Comparison of ENCODE assay signal across 19 cellular contexts in the genomic region with DNA sequence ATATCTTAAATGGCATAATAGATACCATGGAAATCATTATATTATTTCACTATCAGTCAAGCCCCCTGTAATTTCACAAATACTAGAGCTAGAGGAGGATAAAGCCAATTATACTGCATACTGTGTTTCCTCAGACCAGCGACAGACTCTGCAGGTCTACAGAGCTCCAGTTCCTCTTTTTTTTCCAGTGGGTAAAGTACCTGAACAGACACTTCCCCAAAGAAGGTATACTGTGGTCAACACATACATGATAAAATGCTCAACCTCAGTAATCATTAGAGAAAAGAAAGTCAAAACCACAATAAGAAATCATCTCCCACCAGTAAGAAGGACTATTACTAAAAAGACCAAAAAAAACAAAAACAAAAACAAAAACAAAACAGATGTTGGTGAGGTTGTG. TPM values are rescaled to one million over a fixed set of nuclear protein-coding genes. Genes with fewer than 3 reads are reported as not detected.
DNase-seq lines count a peak whose midpoint lies in the region; ATAC-seq and TF ChIP-seq lines count a peak whose summit lies in the region.
"Had no signal": no experiment of that assay in that cellular context is flagged by ENCODE, and none has a peak within 500 bp of the region (broad histone marks: within the 10 kb centered on the region; RNA-seq: fewer than 3 reads in every experiment).

No MANE protein-coding gene starts in this region.

- ATAC-seq in GM18868 (IDR thresholded peaks at IDR 0.05; ENCODE audit: unreplicated experiment) (peak; percentile 95), GM21529 (IDR thresholded peaks at IDR 0.05; ENCODE audit: unreplicated experiment) (peak; percentile 80), HG03064 (IDR thresholded peaks at IDR 0.05; ENCODE audit: low read depth, unreplicated experiment) (peak; percentile 72), left lung (no peak)

- H3K4me3 ChIP-seq in left lung, result no peak overlapping the region
- H3K4me3 ChIP-seq: BLaER1, esophagus squamous epithelium, hepatocyte, left ventricle myocardium inferior, sigmoid colon had no signal

- no peak overlapping the region for H3K27ac ChIP-seq in left lung
- H3K27ac ChIP-seq: BLaER1, esophagus squamous epithelium, hepatocyte, left ventricle myocardium inferior, sigmoid colon, VCaP had no signal

- CTCF ChIA-PET in Calu3 (lab: Charles Lee), result no interaction called here

- peak; percentile 26 for DNase-seq in SKM-1 (lab: John Stamatoyannopoulos, UW; ENCODE audit: unreplicated experiment)
- no peak for DNase-seq in COR-L47 (lab: John Stamatoyannopoulos, UW)
- no peak for DNase-seq in left lung
- DNase-seq in Calu3, result no peak
- no peak for DNase-seq in NCI-H146 treated with DMSO at 0.1 percent for 48 hours (lab: John Stamatoyannopoulos, UW; ENCODE audit: unreplicated experiment)
- DNase-seq: activated naive CD8-positive, alpha-beta T cell treated with anti-CD3 and anti-CD28 coated beads, Interleukin-2, amount 10 ng/mL, durations not matched to agents 7 days and 5 days; esophagus squamous epithelium; left ventricle myocardium inferior; NCI-H1436; NCI-H774; sigmoid colon had no signal

- H3K4me1 Mint-ChIP-seq in Calu3 (ENCODE audit: low read depth, unreplicated experiment), result no peaks in the 10 kb centered on the region
- H3K4me1 Mint-ChIP-seq: activated naive CD8-positive, alpha-beta T cell treated with anti-CD3 and anti-CD28 coated beads, Interleukin-2, amount 10 ng/mL, durations not matched to agents 7 days and 5 days had no signal

- H3K9me3 Mint-ChIP-seq in Calu3 (ENCODE audit: low read depth, unreplicated experiment), result no peaks in the 10 kb centered on the region
- H3K9me3 Mint-ChIP-seq: activated naive CD8-positive, alpha-beta T cell treated with anti-CD3 and anti-CD28 coated beads, Interleukin-2, amount 10 ng/mL, durations not matched to agents 7 days and 5 days had no signal

- H3K27ac Mint-ChIP-seq in Calu3 (ENCODE audit: unreplicated experiment), result no peak overlapping the region
- H3K27ac Mint-ChIP-seq: activated naive CD8-positive, alpha-beta T cell treated with anti-CD3 and anti-CD28 coated beads, Interleukin-2, amount 10 ng/mL, durations not matched to agents 7 days and 5 days had no signal

- no peaks in the 10 kb centered on the region for H3K27me3 Mint-ChIP-seq in Calu3 (ENCODE audit: unreplicated experiment)
- H3K27me3 Mint-ChIP-seq: activated naive CD8-positive, alpha-beta T cell treated with anti-CD3 and anti-CD28 coated beads, Interleukin-2, amount 10 ng/mL, durations not matched to agents 7 days and 5 days had no signal

- no peaks in the 10 kb centered on the region for H3K9me3 ChIP-seq in left lung
- H3K9me3 ChIP-seq: BLaER1, esophagus squamous epithelium, left ventricle myocardium inferior, sigmoid colon had no signal

- H3K27me3 ChIP-seq in left lung, result no peaks in the 10 kb centered on the region
- H3K27me3 ChIP-seq: BLaER1, esophagus squamous epithelium, hepatocyte, sigmoid colon had no signal

- intact Hi-C loops in left lung (cut with DNase I) (no loop called here), Calu3 (cut with micrococcal nuclease; ENCODE audit: unreplicated experiment) (no loop called here)

- H3K36me3 ChIP-seq in left lung, result no peaks in the 10 kb centered on the region
- H3K36me3 ChIP-seq: BLaER1, esophagus squamous epithelium had no signal

- no peak overlapping the region for H3K4me3 Mint-ChIP-seq in Calu3 (ENCODE audit: low read depth, unreplicated experiment)
- H3K4me3 Mint-ChIP-seq: activated naive CD8-positive, alpha-beta T cell treated with anti-CD3 and anti-CD28 coated beads, Interleukin-2, amount 10 ng/mL, durations not matched to agents 7 days and 5 days had no signal

- no peaks in the 10 kb centered on the region for H3K4me1 ChIP-seq in left lung
- H3K4me1 ChIP-seq: BLaER1, esophagus squamous epithelium, left ventricle myocardium inferior, sigmoid colon had no signal

- TF ChIP-seq CTCF in left lung (IDR thresholded peaks at IDR 0.05) (no peak), Calu3 (IDR thresholded peaks at IDR 0.05; ENCODE audit: unreplicated experiment) (no peak)

- H3K36me3 Mint-ChIP-seq in Calu3 (ENCODE audit: insufficient read depth, unreplicated experiment), result no peaks in the 10 kb centered on the region
- H3K36me3 Mint-ChIP-seq: activated naive CD8-positive, alpha-beta T cell treated with anti-CD3 and anti-CD28 coated beads, Interleukin-2, amount 10 ng/mL, durations not matched to agents 7 days and 5 days had no signal

- BruUV-seq in Calu3 (replicated peaks; lab: Mats Ljungman, UMichigan), result no TSS peak

RNA-seq across cellular contexts. Expression of a gene that starts 44.6 kb away (rescaled TPM):
- total RNA-seq in left lung, result 10 to 100 TPM; 21.9 to 24.6 TPM
- not detected in 2 replicates for total RNA-seq in Calu3 (2022)
- total RNA-seq: activated naive CD8-positive, alpha-beta T cell treated with anti-CD3 and anti-CD28 coated beads, Interleukin-2, amount 10 ng/mL, durations not matched to agents 7 days and 5 days; Daoy; SK-MEL-5 had no signal

Comparison
In these comparisons a context has a peak if more than half of its experiments do, and no peak if none do; other contexts are left out.
1. RNA of a gene that starts 44.6 kb away (total RNA-seq): 21.9 to 24.6 TPM in left lung; not detected in Calu3; every median in the first group is over 10 times any median in the second.